ENCODE assay signal across 10 cellular contexts in the genomic region with DNA sequence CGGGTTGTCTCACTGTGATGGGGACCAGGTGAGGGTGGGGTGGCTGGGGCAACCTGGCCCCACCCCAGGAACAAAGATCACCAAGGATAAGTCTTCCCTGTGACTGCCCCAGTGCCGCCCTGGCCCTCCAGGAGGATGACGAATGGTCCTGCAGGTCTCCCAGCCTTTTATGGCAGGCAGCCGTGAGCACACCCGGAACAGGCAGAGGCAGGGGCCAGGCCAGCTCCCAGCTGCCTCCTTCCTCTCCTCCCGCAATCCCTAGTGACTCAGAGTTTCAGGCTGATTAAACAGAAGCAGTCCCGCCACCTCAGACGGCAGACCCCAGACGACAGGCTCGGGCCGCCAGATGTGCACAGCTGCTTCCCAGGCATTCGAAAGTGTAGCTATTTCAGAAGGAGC. TPM values are rescaled to one million over a fixed set of nuclear protein-coding genes. Genes with fewer than 3 reads are reported as not detected.
DNase-seq lines count a peak whose midpoint lies in the region; ATAC-seq and TF ChIP-seq lines count a peak whose summit lies in the region.
"Had no signal": no experiment of that assay in that cellular context is flagged by ENCODE, and none has a peak within 500 bp of the region (broad histone marks: within the 10 kb centered on the region; RNA-seq: fewer than 3 reads in every experiment).

No MANE protein-coding gene starts in this region.

- TF ChIP-seq CTCF in fibroblast of mammary gland (conservative IDR thresholded peaks at IDR 0.05; ENCODE audit: control insufficient read depth, insufficient read depth, low read depth, low read length) (no peak), ovary (IDR thresholded peaks at IDR 0.05) (no peak)

- intact Hi-C loops in ovary (cut with DNase I), result no loop called here

- WGBS in ovary, 3 donors, result 5 to 19% (median 10%) methylated on average over 12 of the region's 12 CpGs

- no peaks in the 10 kb centered on the region for H3K36me3 ChIP-seq in ovary

- no peaks in the 10 kb centered on the region for H3K36me3 Mint-ChIP-seq in activated naive CD4-positive, alpha-beta T cell treated with anti-CD3 and anti-CD28 coated beads, Interleukin-2, amount 50 U/mL, for 72 hours

- H3K27ac ChIP-seq in ovary, result no peak overlapping the region

- H3K9me3 ChIP-seq in ovary, result no peaks in the 10 kb centered on the region
- H3K9me3 ChIP-seq: tibial nerve had no signal

- no peak for TF ChIP-seq POLR2A in ovary (IDR thresholded peaks at IDR 0.05)

- H3K4me1 ChIP-seq in ovary (ENCODE audit: insufficient read depth), result peaks cover 12% of the 10 kb centered on the region

- H3K27me3 ChIP-seq in ovary, result no peaks in the 10 kb centered on the region
- H3K27me3 ChIP-seq: tibial nerve had no signal

- DNase-seq in ELF-1 (ENCODE audit: low read depth, low spot score), result peak; percentile 89
- DNase-seq in RKO (ENCODE audit: low spot score), result peak; percentile 34
- peak; percentile 86 for DNase-seq in fibroblast of mammary gland (ENCODE audit: low read depth)
- DNase-seq in ovary, result peak; percentile 70 to 77 (median 71)
- no peak for DNase-seq in activated naive CD4-positive, alpha-beta T cell treated with anti-CD3 and anti-CD28 coated beads, Interleukin-2, amount 50 U/mL, for 72 hours (ENCODE audit: low spot score in 2 of 2)
- no peak for DNase-seq in D341Med (ENCODE audit: low spot score)
- no peak for DNase-seq in middle frontal gyrus (ENCODE audit: extremely low spot score, low spot score)
- DNase-seq: RPMI8226 had no signal

- no peak overlapping the region for H3K4me3 ChIP-seq in fibroblast of mammary gland (ENCODE audit: control insufficient read depth, low read depth, low read length)
- H3K4me3 ChIP-seq in ovary, result no peak overlapping the region
- H3K4me3 ChIP-seq: tibial nerve had no signal

- H3K27ac Mint-ChIP-seq in activated naive CD4-positive, alpha-beta T cell treated with anti-CD3 and anti-CD28 coated beads, Interleukin-2, amount 50 U/mL, for 72 hours, result no peak overlapping the region

- H3K9me3 Mint-ChIP-seq in activated naive CD4-positive, alpha-beta T cell treated with anti-CD3 and anti-CD28 coated beads, Interleukin-2, amount 50 U/mL, for 72 hours, result no peaks in the 10 kb centered on the region

- ATAC-seq in HG03354 (IDR thresholded peaks at IDR 0.05; ENCODE audit: poor library complexity, severe bottlenecking, unreplicated experiment), result no peak
- ATAC-seq in activated naive CD4-positive, alpha-beta T cell treated with anti-CD3 and anti-CD28 coated beads, Interleukin-2, amount 50 U/mL, for 72 hours, result no peak

- no peak for TF ChIP-seq EP300 in ovary (IDR thresholded peaks at IDR 0.05)

RNA-seq across cellular contexts. Expression of gene JUP, which starts 13.3 kb away (rescaled TPM):
- 100 to 1,000 TPM in 1 of 7 donors, 10 to 100 TPM in 6; 30.3 to 153 (median 52.6) TPM for total RNA-seq in ovary
- polyA plus RNA-seq in ovary, result 10 to 100 TPM in 1 of 2 donors, 1 to 10 TPM in 1; 7.0 to 59.3 TPM
- under 1 TPM; 0.39 to 0.72 TPM for total RNA-seq in activated naive CD4-positive, alpha-beta T cell treated with anti-CD3 and anti-CD28 coated beads, Interleukin-2, amount 50 U/mL, for 72 hours

RNA-seq across cellular contexts. Expression of gene P3H4, which starts 38.6 kb away (rescaled TPM):
- total RNA-seq in ovary, result 10 to 100 TPM; 13.2 to 22.1 (median 16.3) TPM
- 10 to 100 TPM in 1 of 2 donors, 1 to 10 TPM in 1; 7.7 to 10.6 TPM for polyA plus RNA-seq in ovary
- total RNA-seq in activated naive CD4-positive, alpha-beta T cell treated with anti-CD3 and anti-CD28 coated beads, Interleukin-2, amount 50 U/mL, for 72 hours, result 1 to 10 TPM; 1.1 to 1.8 TPM

RNA-seq across cellular contexts. Expression of gene HAP1, which starts 38.7 kb away (rescaled TPM):
- total RNA-seq in ovary, result 1 to 10 TPM in 2 of 7 donors, under 1 TPM in 5; 0.12 to 1.5 (median 0.56) TPM
- polyA plus RNA-seq in ovary, result under 1 TPM; 0.17 to 0.85 TPM
- total RNA-seq in activated naive CD4-positive, alpha-beta T cell treated with anti-CD3 and anti-CD28 coated beads, Interleukin-2, amount 50 U/mL, for 72 hours, result not detected

RNA-seq across cellular contexts. Expression of gene FKBP10, which starts 39.6 kb away (rescaled TPM):
- 100 to 1,000 TPM in 2 of 7 donors, 10 to 100 TPM in 5; 37.1 to 106 (median 82.5) TPM for total RNA-seq in ovary
- polyA plus RNA-seq in ovary, result 10 to 100 TPM; 76.2 to 80.0 TPM
- total RNA-seq in activated naive CD4-positive, alpha-beta T cell treated with anti-CD3 and anti-CD28 coated beads, Interleukin-2, amount 50 U/mL, for 72 hours, result under 1 TPM in 1 of 2 donors, not detected in 1; 0.47 TPM

Comparison
In these comparisons a context has a peak if more than half of its experiments do, and no peak if none do; other contexts are left out.
1. DNase-seq: peak in ELF-1 (single experiment), RKO (single experiment), fibroblast of mammary gland (single experiment) and ovary (5 of 5); none in activated naive CD4-positive, alpha-beta T cell treated with anti-CD3 and anti-CD28 coated beads, Interleukin-2, amount 50 U/mL, for 72 hours (0 of 2), D341Med (single experiment) and middle frontal gyrus (single experiment).
2. RNA of gene JUP, which starts 13.3 kb away (total RNA-seq): 30.3 to 153 TPM in ovary; 0.39 to 0.72 TPM in activated naive CD4-positive, alpha-beta T cell treated with anti-CD3 and anti-CD28 coated beads, Interleukin-2, amount 50 U/mL, for 72 hours; every median in the first group is over 10 times any median in the second.
3. RNA of gene P3H4, which starts 38.6 kb away (total RNA-seq): 13.2 to 22.1 TPM in ovary; 1.1 to 1.8 TPM in activated naive CD4-positive, alpha-beta T cell treated with anti-CD3 and anti-CD28 coated beads, Interleukin-2, amount 50 U/mL, for 72 hours; every median in the first group is over 4 times any median in the second.